25 cellular contexts compared by ENCODE assay signal in the genomic region with DNA sequence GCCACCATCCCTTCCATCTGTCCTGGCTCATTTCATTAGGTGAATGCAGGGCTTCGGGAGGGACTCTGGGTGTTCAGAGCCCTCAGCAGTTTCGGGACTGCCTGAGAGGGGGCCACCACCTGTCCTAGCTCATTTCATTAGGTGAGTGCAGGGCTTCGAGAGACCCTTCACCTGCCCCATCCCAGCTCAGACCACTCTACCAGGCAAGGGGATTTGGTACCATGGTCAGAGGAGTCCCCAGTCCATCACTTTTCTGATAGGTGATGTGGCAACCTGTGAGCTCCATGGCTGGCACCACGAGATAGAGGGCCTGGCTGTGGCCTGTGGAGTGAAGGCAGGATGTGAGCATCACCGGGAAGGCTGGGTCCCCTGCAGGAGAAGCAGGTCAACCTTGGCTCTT.
"Had no signal": no experiment of that assay in that cellular context is flagged by ENCODE, and none has a peak within 500 bp of the region (broad histone marks: within the 10 kb centered on the region; RNA-seq: fewer than 3 reads in every experiment).

No MANE protein-coding gene starts in this region.

- H3K27me3 ChIP-seq: neutrophil, pancreas, right atrium auricular region, right lobe of liver, sigmoid colon, stomach, thyroid gland, tibial nerve, upper lobe of left lung, vagina had no signal

- H3K4me3 ChIP-seq: pancreas, prostate gland, right atrium auricular region, right lobe of liver, sigmoid colon, stomach, thoracic aorta, thyroid gland, tibial nerve, upper lobe of left lung, vagina had no signal

- DNase-seq: naive thymus-derived CD8-positive, alpha-beta T cell; nephron progenitor cell; nucleus accumbens; retina; right lobe of liver; sigmoid colon; small intestine; stimulated activated CD4-positive, alpha-beta T cell treated with anti-CD3 and anti-CD28 coated beads, Interleukin-15, amount 100 ng/mL, for 24 hours; stimulated activated CD4-positive, alpha-beta T cell treated with anti-CD3 and anti-CD28 coated beads, Interleukin-2, amount 100 ng/mL, for 24 hours; stimulated activated CD4-positive, alpha-beta T cell treated with anti-CD3 and anti-CD28 coated beads, Interleukin-2, amount 100 ng/mL, for 48 hours; stimulated activated CD4-positive, alpha-beta T cell treated with anti-CD3 and anti-CD28 coated beads, Interleukin-4, amount 100 ng/mL, for 24 hours; stimulated activated naive B cell treated with anti-CD40 and anti-IgM and Interleukin-4, amounts not matched to agents 10 μg/mL and 1 μg/mL and 100 μg/mL, for 72 hours; stimulated activated naive CD4-positive, alpha-beta T cell treated with Interleukin-2 at 50 U/mL for 16 hours; stomach; thyroid gland; upper lobe of left lung had no signal

- H3K27ac ChIP-seq: neutrophil, pancreas, prostate gland, right atrium auricular region, right lobe of liver, sigmoid colon, stomach, thoracic aorta, thyroid gland, tibial nerve, upper lobe of left lung, vagina had no signal

- ATAC-seq: naive thymus-derived CD8-positive, alpha-beta T cell; natural killer cell treated with Interleukin-12 subunit alpha and Interleukin-12 subunit beta and Interleukin-15 and Interleukin-18, amount 100 ng/mL, for 72 hours; pancreas; right lobe of liver; stimulated activated effector memory CD8-positive, alpha-beta T cell treated with anti-CD3 and anti-CD28 coated beads, Interleukin-12 subunit alpha, Interleukin-12 subunit beta, amount 100 ng/mL, for 72 hours; stimulated activated naive B cell treated with anti-CD40 and anti-IgM and Interleukin-4, amounts not matched to agents 10 μg/mL and 1 μg/mL and 100 μg/mL, for 72 hours had no signal

- H3K9me3 ChIP-seq: neutrophil, pancreas, prostate gland, right atrium auricular region, right lobe of liver, sigmoid colon, stomach, thoracic aorta, thyroid gland, tibial nerve, upper lobe of left lung, vagina had no signal

- H3K36me3 ChIP-seq: neutrophil had no signal

- H3K4me1 ChIP-seq: pancreas, prostate gland, right atrium auricular region, right lobe of liver, sigmoid colon, stomach, thyroid gland, upper lobe of left lung had no signal
